ENCODE assay signal across 8 cellular contexts in genomic region chr21:41068411-41069304, GRCh38.
DNase-seq lines count a peak whose midpoint lies in the region; ATAC-seq, FAIRE-seq and TF ChIP-seq lines count a peak whose summit lies in the region.

No MANE protein-coding gene starts in this region.

- H3K9ac ChIP-seq in endothelial cell of umbilical vein (replicated peaks; ENCODE audit: extremely low read depth, insufficient read depth, low read length) = no peak overlapping the region

- H3K4me3 ChIP-seq in endothelial cell of umbilical vein (replicated peaks in 1 of 3; ENCODE audit: insufficient read depth in 1 of 3, low read depth in 1 of 3, low read length in 3 of 3) = no peak overlapping the region

- no peak overlapping the region for H3K4me2 ChIP-seq in endothelial cell of umbilical vein (ENCODE audit: insufficient read depth, low read length)

- H4K20me1 ChIP-seq in endothelial cell of umbilical vein (replicated peaks; ENCODE audit: control insufficient read depth, extremely low read depth, insufficient read depth, low read length) = no peaks in the 10 kb centered on the region

- H3K4me3 Mint-ChIP-seq in activated CD8-positive, alpha-beta memory T cell treated with anti-CD3 and anti-CD28 coated beads, Interleukin-2, amount 10 ng/mL, durations not matched to agents 7 days and 5 days = no peak overlapping the region

- POLR2A ChIA-PET in endothelial cell of umbilical vein (lab: Charles Lee) = no interaction called here

- peaks cover 2% of the 10 kb centered on the region for H3K4me1 Mint-ChIP-seq in activated CD8-positive, alpha-beta memory T cell treated with anti-CD3 and anti-CD28 coated beads, Interleukin-2, amount 10 ng/mL, durations not matched to agents 7 days and 5 days

- H3K27ac Mint-ChIP-seq in activated CD8-positive, alpha-beta memory T cell treated with anti-CD3 and anti-CD28 coated beads, Interleukin-2, amount 10 ng/mL, durations not matched to agents 7 days and 5 days = no peak overlapping the region

- FAIRE-seq in endothelial cell of umbilical vein (lab: Jason Lieb, UNC) = peak; percentile 76

- no peak for TF ChIP-seq POLR2A in endothelial cell of umbilical vein (IDR thresholded peaks at IDR 0.05; ENCODE audit: low read depth, low read length)

- no peaks in the 10 kb centered on the region for H3K4me1 ChIP-seq in endothelial cell of umbilical vein (ENCODE audit: control insufficient read depth, extremely low read depth, insufficient read depth, low read length)

- dilution Hi-C loops in endothelial cell of umbilical vein (cut with MboI; ENCODE audit: extremely low pct_ligation_motif_present, low sequenced_read_pairs) = no loop called here

- DNase-seq in HT-29 (ENCODE audit: low spot score) (peak; percentile 71), NCI-H82 (lab: John Stamatoyannopoulos, UW) (peak; percentile 88), endothelial cell of umbilical vein (ENCODE audit: low read depth, low spot score) (peak; percentile 30), middle frontal gyrus (ENCODE audit: extremely low spot score, low spot score) (peak; percentile 88)
- peak; percentile 70 for DNase-seq in activated CD8-positive, alpha-beta memory T cell treated with anti-CD3 and anti-CD28 coated beads, Interleukin-2, amount 10 ng/mL, durations not matched to agents 7 days and 5 days
- peak; percentile 11 to 22 for DNase-seq in stimulated activated CD8-positive, alpha-beta memory T cell treated with anti-CD3 and anti-CD28 coated beads, Interleukin-4, amount 100 ng/mL, for 4 hours (ENCODE audit: low read depth in 2 of 2, low spot score in 1 of 2)

- peak; percentile 51 for ATAC-seq in activated CD8-positive, alpha-beta memory T cell treated with anti-CD3 and anti-CD28 coated beads, Interleukin-2, amount 10 ng/mL, durations not matched to agents 7 days and 5 days
- no peak for ATAC-seq in GM21528 (IDR thresholded peaks at IDR 0.05; ENCODE audit: low FRiP score, unreplicated experiment)

- H3K79me2 ChIP-seq in endothelial cell of umbilical vein (ENCODE audit: control insufficient read depth, insufficient read depth, low read length) = no peaks in the 10 kb centered on the region

- CTCF ChIA-PET in activated CD8-positive, alpha-beta memory T cell treated with anti-CD3 and anti-CD28 coated beads, Interleukin-2, amount 10 ng/mL, durations not matched to agents 7 days and 5 days (lab: Charles Lee) = interaction anchor here (1.0 to 1.1 kb wide), 2 partner anchors 10 to 925 kb away, joined by 4 to 6 read pairs; no protein-coding TSS in a partner anchor
- CTCF ChIA-PET in endothelial cell of umbilical vein (lab: Charles Lee) = interaction anchor here (1.1 to 1.6 kb wide), 4 partner anchors 10 to 1550 kb away, joined by 3 to 9 read pairs (median 4); no protein-coding TSS in a partner anchor

- intact Hi-C loops in endothelial cell of umbilical vein (cut with micrococcal nuclease) = loop anchor here (1.0 kb wide), 1 partner anchor 1280 kb away; no protein-coding TSS in a partner anchor

- H3K27ac ChIP-seq in endothelial cell of umbilical vein (ENCODE audit: insufficient read depth, low read depth, low read length) = no peak overlapping the region

- H3K27me3 ChIP-seq in endothelial cell of umbilical vein (ENCODE audit: control insufficient read depth in 2 of 2, insufficient read depth in 2 of 2, low read length in 2 of 2) = no peaks in the 10 kb centered on the region

- no peaks in the 10 kb centered on the region for H3K9me3 Mint-ChIP-seq in activated CD8-positive, alpha-beta memory T cell treated with anti-CD3 and anti-CD28 coated beads, Interleukin-2, amount 10 ng/mL, durations not matched to agents 7 days and 5 days (ENCODE audit: low read depth)

- no peaks in the 10 kb centered on the region for H3K36me3 Mint-ChIP-seq in activated CD8-positive, alpha-beta memory T cell treated with anti-CD3 and anti-CD28 coated beads, Interleukin-2, amount 10 ng/mL, durations not matched to agents 7 days and 5 days

- no peak overlapping the region for H2AFZ ChIP-seq in endothelial cell of umbilical vein (ENCODE audit: low read depth, low read length)

- peaks cover 16% of the 10 kb centered on the region for H3K27me3 Mint-ChIP-seq in activated CD8-positive, alpha-beta memory T cell treated with anti-CD3 and anti-CD28 coated beads, Interleukin-2, amount 10 ng/mL, durations not matched to agents 7 days and 5 days

- no peaks in the 10 kb centered on the region for H3K9me3 ChIP-seq in endothelial cell of umbilical vein (replicated peaks; ENCODE audit: control insufficient read depth, insufficient read depth, low read length)

- no peaks in the 10 kb centered on the region for H3K36me3 ChIP-seq in endothelial cell of umbilical vein (ENCODE audit: control insufficient read depth in 2 of 2, extremely low read depth in 1 of 2, insufficient read depth in 2 of 2, low read length in 2 of 2)

- TF ChIP-seq CTCF in GM12872 (IDR thresholded peaks at IDR 0.05; ENCODE audit: insufficient read depth, low read depth, low read length) = peak; percentile 82
- TF ChIP-seq CTCF in endothelial cell of umbilical vein (IDR thresholded peaks at IDR 0.05; ENCODE audit: extremely low read depth in 1 of 2, insufficient read depth in 1 of 2, low read depth in 1 of 2, low read length in 2 of 2) = peak; percentile 73 to 84

- no peaks in the 10 kb centered on the region for H3K9me1 ChIP-seq in endothelial cell of umbilical vein (replicated peaks; ENCODE audit: control insufficient read depth, extremely low read depth, insufficient read depth, low read length)

- no TSS peak for BruUV-seq in endothelial cell of umbilical vein (replicated peaks; lab: Mats Ljungman, UMichigan)

TF ChIP-seq in endothelial cell of umbilical vein, 7 proteins besides CTCF, POLR2A, EP300 and RAD21:
- TF ChIP-seq POLR2AphosphoS5 (IDR thresholded peaks at IDR 0.05; ENCODE audit: insufficient read depth, low read depth, low read length) = no peak
- TF ChIP-seq MAX (IDR thresholded peaks at IDR 0.05; ENCODE audit: insufficient read depth, insufficient read length) = no peak
- TF ChIP-seq FOS (IDR thresholded peaks at IDR 0.05; ENCODE audit: borderline replicate concordance, insufficient read depth, low read length) = no peak

Comparison
In these comparisons a context has a peak if more than half of its experiments do, and no peak if none do; other contexts are left out.
1. DNase-seq: peak in every context shown above with its lines; median percentile 88 in NCI-H82; 88 in middle frontal gyrus; 71 in HT-29; 70 in activated CD8-positive, alpha-beta memory T cell treated with anti-CD3 and anti-CD28 coated beads, Interleukin-2, amount 10 ng/mL, durations not matched to agents 7 days and 5 days; 30 in endothelial cell of umbilical vein; 16 in stimulated activated CD8-positive, alpha-beta memory T cell treated with anti-CD3 and anti-CD28 coated beads, Interleukin-4, amount 100 ng/mL, for 4 hours.